Comparison of ENCODE assay signal across 1 cellular context in genomic region chr3:183592820-183593219, GRCh38.
TF ChIP-seq lines count a peak whose summit lies in the region.

No MANE protein-coding gene starts in this region.

TF ChIP-seq in GM23338, 12 proteins besides CTCF, POLR2A, EP300 and RAD21:
- TF ChIP-seq REST (IDR thresholded peaks at IDR 0.05; ENCODE audit: unreplicated experiment) (no peak), STAT1 (IDR thresholded peaks at IDR 0.05; ENCODE audit: unreplicated experiment) (no peak), JUNB (IDR thresholded peaks at IDR 0.05; ENCODE audit: unreplicated experiment) (no peak), ZNF331 (CRISPR knock-in tag; IDR thresholded peaks at IDR 0.05; ENCODE audit: low read depth) (no peak), EZH2 (IDR thresholded peaks at IDR 0.05; ENCODE audit: low read depth, unreplicated experiment) (no peak), CREB1 (CRISPR knock-in tag; IDR thresholded peaks at IDR 0.05; ENCODE audit: low read depth) (no peak), ETS1 (IDR thresholded peaks at IDR 0.05) (no peak), POLR2AphosphoS5 (IDR thresholded peaks at IDR 0.05; ENCODE audit: low read depth) (no peak), ZNF114 (CRISPR knock-in tag; IDR thresholded peaks at IDR 0.05) (no peak), ZNF462 (CRISPR knock-in tag; IDR thresholded peaks at IDR 0.05) (no peak), NANOG (IDR thresholded peaks at IDR 0.05; ENCODE audit: borderline replicate concordance) (no peak), EZH2phosphoT487 (IDR thresholded peaks at IDR 0.05; ENCODE audit: unreplicated experiment) (no peak)
